Comparison of ENCODE assay signal across 17 cellular contexts in genomic region chr9:4934976-4935672, GRCh38. TPM values are rescaled to one million over a fixed set of nuclear protein-coding genes. Genes with fewer than 3 reads are reported as not detected.
A peak's percentile ranks its signal among the peaks of the same experiment; 100 is the strongest.
DNase-seq lines count a peak whose midpoint lies in the region; TF ChIP-seq lines count a peak whose summit lies in the region.
"Had no signal": no experiment of that assay in that cellular context is flagged by ENCODE, and none has a peak within 500 bp of the region (broad histone marks: within the 10 kb centered on the region; RNA-seq: fewer than 3 reads in every experiment).

No MANE protein-coding gene starts in this region.

- H3K9me3 ChIP-seq in OCI-LY7 (ENCODE audit: low read length) (no peaks in the 10 kb centered on the region), esophagus squamous epithelium (no peaks in the 10 kb centered on the region), thyroid gland (no peaks in the 10 kb centered on the region)
- H3K9me3 ChIP-seq: gastrocnemius medialis had no signal

- TF ChIP-seq CTCF in OCI-LY7 (conservative IDR thresholded peaks at IDR 0.05; ENCODE audit: low read length) (no peak), esophagus squamous epithelium (IDR thresholded peaks at IDR 0.05) (no peak), thyroid gland (IDR thresholded peaks at IDR 0.05) (no peak), HFFc6 (IDR thresholded peaks at IDR 0.05) (no peak)

- H3K27me3 ChIP-seq in esophagus squamous epithelium = no peaks in the 10 kb centered on the region
- H3K27me3 ChIP-seq in thyroid gland = no peaks in the 10 kb centered on the region
- H3K27me3 ChIP-seq: gastrocnemius medialis had no signal

- H3K36me3 ChIP-seq in OCI-LY7 (ENCODE audit: insufficient read depth, low read length) = no peaks in the 10 kb centered on the region
- H3K36me3 ChIP-seq in esophagus squamous epithelium = no peaks in the 10 kb centered on the region
- no peaks in the 10 kb centered on the region for H3K36me3 ChIP-seq in thyroid gland
- H3K36me3 ChIP-seq: gastrocnemius medialis had no signal

- peaks cover 2% of the 10 kb centered on the region for H3K36me3 Mint-ChIP-seq in activated naive CD4-positive, alpha-beta T cell treated with anti-CD3 and anti-CD28 coated beads, Interleukin-2, amount 50 U/mL, for 24 hours
- H3K36me3 Mint-ChIP-seq in HFFc6 (ENCODE audit: low read depth) = no peaks in the 10 kb centered on the region

- H3K4me3 Mint-ChIP-seq in activated naive CD4-positive, alpha-beta T cell treated with anti-CD3 and anti-CD28 coated beads, Interleukin-2, amount 50 U/mL, for 24 hours = no peak overlapping the region
- no peak overlapping the region for H3K4me3 Mint-ChIP-seq in HFFc6

- intact Hi-C loops in OCI-LY7 (cut with micrococcal nuclease; ENCODE audit: unreplicated experiment) = no loop called here
- intact Hi-C loops in esophagus squamous epithelium (cut with DNase I) = loop anchor here (10.0 kb wide), 1 partner anchor 50 kb away; the partner anchor contains the start of gene JAK2
- intact Hi-C loops in thyroid gland (cut with DNase I) = no loop called here

- H3K9me2 ChIP-seq in OCI-LY7 (ENCODE audit: insufficient read depth, low read length) = no peaks in the 10 kb centered on the region

- POLR2A ChIA-PET in OCI-LY7 (lab: Charles Lee) = no interaction called here

- H2AFZ ChIP-seq in OCI-LY7 (ENCODE audit: low read length) = peak overlapping the region; percentile 95; the same call in 1 of the 2 replicates

- H3K79me2 ChIP-seq in OCI-LY7 (ENCODE audit: insufficient read depth, low read depth, low read length) = no peaks in the 10 kb centered on the region

- no peak overlapping the region for H3K4me2 ChIP-seq in OCI-LY7 (ENCODE audit: low read length)
- H3K4me2 ChIP-seq: KMS-11 had no signal

- no peak for DNase-seq in activated naive CD4-positive, alpha-beta T cell treated with Interleukin-2 at 50 U/mL for 16 hours
- DNase-seq in OCI-LY7 (ENCODE audit: low spot score) (no peak), esophagus squamous epithelium (lab: John Stamatoyannopoulos, UW) (no peak), retina (peak; percentile 34), thyroid gland (no peak), GDM1 (lab: John Stamatoyannopoulos, UW) (no peak), HFFc6 (no peak)
- DNase-seq: activated CD4-positive, alpha-beta T cell treated with anti-CD3 and anti-CD28 coated beads for 1 hour; COR-L47; gastrocnemius medialis; GOT3; mesendoderm; NCI-H1105; Right ventricle myocardium superior; substantia nigra had no signal

- CTCF ChIA-PET in OCI-LY7 (lab: Charles Lee; ENCODE audit: unreplicated experiment) = no interaction called here

- no peak overlapping the region for H3K4me3 ChIP-seq in OCI-LY7 (ENCODE audit: low read depth, low read length, poor library complexity, severe bottlenecking)
- no peak overlapping the region for H3K4me3 ChIP-seq in esophagus squamous epithelium
- H3K4me3 ChIP-seq in thyroid gland (replicated peaks in 1 of 3) = no peak overlapping the region

- TF ChIP-seq POLR2A in esophagus squamous epithelium (IDR thresholded peaks at IDR 0.05) = no peak
- TF ChIP-seq POLR2A in thyroid gland (IDR thresholded peaks at IDR 0.05) = no peak

- BruUV-seq in OCI-LY7 (replicated peaks; lab: Mats Ljungman, UMichigan) = no TSS peak

- H3K9me3 Mint-ChIP-seq in activated naive CD4-positive, alpha-beta T cell treated with anti-CD3 and anti-CD28 coated beads, Interleukin-2, amount 50 U/mL, for 24 hours = no peaks in the 10 kb centered on the region
- H3K9me3 Mint-ChIP-seq in HFFc6 = no peaks in the 10 kb centered on the region

- H3K4me1 ChIP-seq in OCI-LY7 (ENCODE audit: insufficient read depth, low read length, poor library complexity, severe bottlenecking) (peaks cover 52% of the 10 kb centered on the region), esophagus squamous epithelium (peaks cover 31 to 78% (median 38%) of the 10 kb centered on the region in 3 donors), thyroid gland (peaks cover 11 to 24% of the 10 kb centered on the region in 2 donors)

- no peaks in the 10 kb centered on the region for H4K20me1 ChIP-seq in OCI-LY7 (ENCODE audit: insufficient read depth, low read length)

- peaks cover 45% of the 10 kb centered on the region for H3K4me1 Mint-ChIP-seq in activated naive CD4-positive, alpha-beta T cell treated with anti-CD3 and anti-CD28 coated beads, Interleukin-2, amount 50 U/mL, for 24 hours
- H3K4me1 Mint-ChIP-seq in HFFc6 (ENCODE audit: low read depth) = peaks cover 6% of the 10 kb centered on the region

- WGBS in esophagus squamous epithelium, 2 donors = 67 to 74% methylated on average over 3 to 4 of the region's 4 CpGs
- WGBS in thyroid gland, 2 donors = 75 to 88% methylated on average over 4 of the region's 4 CpGs

- no peaks in the 10 kb centered on the region for H3K27me3 Mint-ChIP-seq in activated naive CD4-positive, alpha-beta T cell treated with anti-CD3 and anti-CD28 coated beads, Interleukin-2, amount 50 U/mL, for 24 hours
- H3K27me3 Mint-ChIP-seq in HFFc6 (ENCODE audit: insufficient read depth) = peaks cover 3% of the 10 kb centered on the region; the same call in 1 of the 2 replicates

- no peak overlapping the region for H3K27ac ChIP-seq in OCI-LY7 (ENCODE audit: low read depth, low read length, poor library complexity, severe bottlenecking)
- H3K27ac ChIP-seq in esophagus squamous epithelium = peak overlapping the region in 3 of 4 donors; percentile 16 to 80 (median 68)
- no peak overlapping the region for H3K27ac ChIP-seq in thyroid gland
- H3K27ac ChIP-seq: KMS-11 had no signal

- H3K27ac Mint-ChIP-seq in activated naive CD4-positive, alpha-beta T cell treated with anti-CD3 and anti-CD28 coated beads, Interleukin-2, amount 50 U/mL, for 24 hours = peak overlapping the region; percentile 24
- no peak overlapping the region for H3K27ac Mint-ChIP-seq in HFFc6

RNA-seq across cellular contexts. Expression of gene JAK2, which starts 49.9 kb away (rescaled TPM):
- total RNA-seq in OCI-LY7 (2014; rRNA removed; shearing (Covaris generic)) = 3.7 and 4.4 TPM in 2 replicates
- total RNA-seq in OCI-LY7 (2022) = 11.4 and 12.5 TPM in 2 replicates
- 10 to 100 TPM; 11.1 to 18.9 (median 11.9) TPM for total RNA-seq in esophagus squamous epithelium
- total RNA-seq in thyroid gland = 10 to 100 TPM; 13.9 to 17.8 (median 14.3) TPM
- total RNA-seq in HFFc6 (2021; fragmentation: NEBNext Ultra II Directional; extraction: Animal tissue kit (Norgen Biotek cat#: 25700)) = 1 to 10 TPM; 5.0 to 6.5 (median 6.0) TPM

Comparison
In these comparisons a context has a peak if more than half of its experiments do, and no peak if none do; other contexts are left out.
1. H3K27ac ChIP-seq: peak in esophagus squamous epithelium (3 of 4); none in OCI-LY7 (single experiment) and thyroid gland (0 of 3).